9 cellular contexts compared by ENCODE assay signal in genomic region chr10:50501899-50502556, GRCh38.
DNase-seq lines count a peak whose midpoint lies in the region; ATAC-seq lines count a peak whose summit lies in the region.
"Had no signal": no experiment of that assay in that cellular context is flagged by ENCODE, and none has a peak within 500 bp of the region (broad histone marks: within the 10 kb centered on the region; RNA-seq: fewer than 3 reads in every experiment).

No MANE protein-coding gene starts in this region.

- H3K36me3 Mint-ChIP-seq in activated naive CD4-positive, alpha-beta T cell treated with anti-CD3 and anti-CD28 coated beads, Interleukin-2, amount 10 ng/mL, durations not matched to agents 7 days and 5 days, result peaks cover 7% of the 10 kb centered on the region

- ATAC-seq in HG03354 (IDR thresholded peaks at IDR 0.05; ENCODE audit: poor library complexity, severe bottlenecking, unreplicated experiment), result peak; percentile 64

- no peaks in the 10 kb centered on the region for H3K27me3 Mint-ChIP-seq in activated naive CD4-positive, alpha-beta T cell treated with anti-CD3 and anti-CD28 coated beads, Interleukin-2, amount 10 ng/mL, durations not matched to agents 7 days and 5 days

- no peak for DNase-seq in activated naive CD4-positive, alpha-beta T cell treated with anti-CD3 and anti-CD28 coated beads, Interleukin-2, amount 10 ng/mL, durations not matched to agents 7 days and 5 days
- DNase-seq in activated naive CD4-positive, alpha-beta T cell treated with Interleukin-2 at 50 U/mL for 16 hours, result no peak
- DNase-seq in caudate nucleus (lab: John Stamatoyannopoulos, UW) (peak in 2 of 61 donors; percentile 16 to 25), superior temporal gyrus (ENCODE audit: extremely low spot score) (peak; percentile 64), NCI-H1048 (lab: John Stamatoyannopoulos, UW) (no peak), NCI-H524 treated with DMSO at 0.1 percent for 48 hours (lab: John Stamatoyannopoulos, UW) (no peak), NCI-H1694 treated with DMSO at 0.1 percent for 48 hours (lab: John Stamatoyannopoulos, UW) (no peak)

- H3K27ac Mint-ChIP-seq in activated naive CD4-positive, alpha-beta T cell treated with anti-CD3 and anti-CD28 coated beads, Interleukin-2, amount 10 ng/mL, durations not matched to agents 7 days and 5 days, result peak overlapping the region; percentile 7

- H3K4me3 Mint-ChIP-seq in activated naive CD4-positive, alpha-beta T cell treated with anti-CD3 and anti-CD28 coated beads, Interleukin-2, amount 10 ng/mL, durations not matched to agents 7 days and 5 days, result no peak overlapping the region

- CTCF ChIA-PET in activated naive CD4-positive, alpha-beta T cell treated with anti-CD3 and anti-CD28 coated beads, Interleukin-2, amount 10 ng/mL, durations not matched to agents 7 days and 5 days (lab: Charles Lee), result interaction anchor here (0.6 kb wide), 1 partner anchor 15 kb away, joined by 3 read pairs; no protein-coding TSS in a partner anchor

- H3K4me1 Mint-ChIP-seq in activated naive CD4-positive, alpha-beta T cell treated with anti-CD3 and anti-CD28 coated beads, Interleukin-2, amount 10 ng/mL, durations not matched to agents 7 days and 5 days, result peaks cover 18% of the 10 kb centered on the region

- H3K9me3 Mint-ChIP-seq in activated naive CD4-positive, alpha-beta T cell treated with anti-CD3 and anti-CD28 coated beads, Interleukin-2, amount 10 ng/mL, durations not matched to agents 7 days and 5 days, result no peaks in the 10 kb centered on the region

- peak overlapping the region; percentile 56 for H3K27ac ChIP-seq in caudate nucleus (ENCODE audit: low read depth, low read length)
- H3K27ac ChIP-seq: BLaER1 treated with 17β-estradiol and CSF1 and Interleukin-3, amounts not matched to agents 10 nM and 100 nM had no signal
